ENCODE assay signal across 1 cellular context in genomic region chr6:2932911-2933310, GRCh38.
TF ChIP-seq lines count a peak whose summit lies in the region.
"Not testable (repeated sequence)": the region's sequence is repeated elsewhere in the genome, so short reads cannot be mapped to it uniquely, and the experiment has no call there.

No MANE protein-coding gene starts in this region.

TF ChIP-seq in HepG2, 621 proteins besides CTCF, POLR2A, EP300 and RAD21:
- 0 out of 2 replicates have a peak, but pooled peaks have one; percentile 43 for TF ChIP-seq CBX2 (IDR thresholded peaks at IDR 0.05; ENCODE audit: low read depth, low read length)
- TF ChIP-seq CBX2 (CRISPR knock-in tag; IDR thresholded peaks at IDR 0.05; ENCODE audit: low read depth), result not testable (repeated sequence)
